ENCODE assay signal across 1 cellular context in the genomic region with DNA sequence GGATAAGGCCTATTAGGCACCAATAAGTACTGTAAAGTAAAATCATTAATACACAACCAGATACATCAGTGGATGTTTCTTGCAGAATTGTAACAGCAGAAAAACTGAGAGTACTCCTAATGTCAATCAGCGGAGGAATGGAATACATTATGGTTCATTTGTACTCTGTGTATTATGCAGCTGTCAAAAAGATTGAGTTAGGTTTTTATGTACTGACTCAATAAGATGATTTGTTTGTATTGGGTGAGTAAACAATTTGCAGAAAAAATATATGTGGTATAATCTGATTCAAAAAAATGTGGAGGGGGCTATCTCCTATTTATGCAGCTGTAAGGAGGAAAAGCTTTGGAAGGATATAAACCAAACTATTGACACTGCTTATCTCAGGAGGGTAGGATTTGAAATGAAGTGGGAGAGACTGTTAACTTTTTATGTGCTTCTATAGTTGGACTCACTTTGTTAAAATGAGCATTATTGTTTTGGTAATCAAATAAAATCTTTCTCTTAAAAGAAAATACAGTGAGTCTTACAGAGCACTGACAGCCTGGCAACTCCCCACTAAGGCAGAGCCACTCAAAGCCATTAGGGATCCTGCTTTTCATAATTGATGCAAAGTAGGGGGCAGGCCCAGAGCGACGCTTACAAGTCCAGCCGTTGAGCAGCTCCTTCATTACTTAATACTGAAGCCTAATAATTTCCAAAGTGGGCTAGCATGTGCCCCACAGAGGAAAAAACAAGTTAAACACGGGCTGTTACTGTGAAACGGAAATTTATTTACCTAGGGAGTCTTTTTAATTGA.
TF ChIP-seq lines count a peak whose summit lies in the region.

No MANE protein-coding gene starts in this region.

TF ChIP-seq in HEK293, 187 proteins besides CTCF, POLR2A, EP300 and RAD21 (continued from another document):
- TF ChIP-seq ZNF18 (tag by site-specific recombination; IDR thresholded peaks at IDR 0.05) (0 out of 2 replicates have a peak, but pooled peaks have one; percentile 25), ZXDB (tag by site-specific recombination; IDR thresholded peaks at IDR 0.05) (peak; percentile 35; the same call in 1 of the 2 replicates), ZNF785 (tag by site-specific recombination; IDR thresholded peaks at IDR 0.05) (no peak), ZNF169 (tag by site-specific recombination; IDR thresholded peaks at IDR 0.05) (no peak), FEZF1 (tag by site-specific recombination; IDR thresholded peaks at IDR 0.05) (peak; percentile 42; the same call in 1 of the 2 replicates), ZNF19 (tag by site-specific recombination; IDR thresholded peaks at IDR 0.05; ENCODE audit: low read depth) (no peak), GFI1B (tag by site-specific recombination; IDR thresholded peaks at IDR 0.05) (peak; percentile 33; the same call in 1 of the 2 replicates), ZBTB26 (tag by site-specific recombination; optimal IDR thresholded peaks at IDR 0.05) (no peak), INSM2 (tag by site-specific recombination; IDR thresholded peaks at IDR 0.05) (no peak), TSHZ1 (tag by site-specific recombination; IDR thresholded peaks at IDR 0.05; ENCODE audit: borderline replicate concordance) (no peak), ZFP37 (tag by site-specific recombination; IDR thresholded peaks at IDR 0.05) (no peak), ZBTB1 (tag by site-specific recombination; IDR thresholded peaks at IDR 0.05) (0 out of 2 replicates have a peak, but pooled peaks have one; percentile 41), KLF7 (tag by site-specific recombination; IDR thresholded peaks at IDR 0.05; ENCODE audit: borderline replicate concordance) (no peak), WT1 (tag by site-specific recombination; IDR thresholded peaks at IDR 0.05) (peak; percentile 98), ZNF621 (tag by site-specific recombination; IDR thresholded peaks at IDR 0.05) (no peak), ZNF23 (tag by site-specific recombination; IDR thresholded peaks at IDR 0.05; ENCODE audit: borderline replicate concordance) (no peak), ZNF248 (tag by site-specific recombination; IDR thresholded peaks at IDR 0.05) (no peak), OVOL3 (tag by site-specific recombination; IDR thresholded peaks at IDR 0.05) (0 out of 2 replicates have a peak, but pooled peaks have one; percentile 33)
- TF ChIP-seq, protein P1, sequence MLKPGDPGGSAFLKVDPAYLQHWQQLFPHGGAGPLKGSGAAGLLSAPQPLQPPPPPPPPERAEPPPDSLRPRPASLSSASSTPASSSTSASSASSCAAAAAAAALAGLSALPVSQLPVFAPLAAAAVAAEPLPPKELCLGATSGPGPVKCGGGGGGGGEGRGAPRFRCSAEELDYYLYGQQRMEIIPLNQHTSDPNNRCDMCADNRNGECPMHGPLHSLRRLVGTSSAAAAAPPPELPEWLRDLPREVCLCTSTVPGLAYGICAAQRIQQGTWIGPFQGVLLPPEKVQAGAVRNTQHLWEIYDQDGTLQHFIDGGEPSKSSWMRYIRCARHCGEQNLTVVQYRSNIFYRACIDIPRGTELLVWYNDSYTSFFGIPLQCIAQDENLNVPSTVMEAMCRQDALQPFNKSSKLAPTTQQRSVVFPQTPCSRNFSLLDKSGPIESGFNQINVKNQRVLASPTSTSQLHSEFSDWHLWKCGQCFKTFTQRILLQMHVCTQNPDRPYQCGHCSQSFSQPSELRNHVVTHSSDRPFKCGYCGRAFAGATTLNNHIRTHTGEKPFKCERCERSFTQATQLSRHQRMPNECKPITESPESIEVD (tag by site-specific recombination; IDR thresholded peaks at IDR 0.05): peak; percentile 86
TF ChIP-seq in HEK293: peak in this region for 11.
